ENCODE assay signal across 21 cellular contexts in genomic region chr1:65359888-65360287, GRCh38. TPM values are rescaled to one million over a fixed set of nuclear protein-coding genes. Genes with fewer than 3 reads are reported as not detected.
DNase-seq lines count a peak whose midpoint lies in the region; ATAC-seq, FAIRE-seq and TF ChIP-seq lines count a peak whose summit lies in the region.
"Had no signal": no experiment of that assay in that cellular context is flagged by ENCODE, and none has a peak within 500 bp of the region (broad histone marks: within the 10 kb centered on the region; RNA-seq: fewer than 3 reads in every experiment).

No MANE protein-coding gene starts in this region.

- H3K9me3 ChIP-seq in HepG2 (ENCODE audit: low read length): no peaks in the 10 kb centered on the region
- no peaks in the 10 kb centered on the region for H3K9me3 ChIP-seq in right lobe of liver
- H3K9me3 ChIP-seq in testis: no peaks in the 10 kb centered on the region
- no peaks in the 10 kb centered on the region for H3K9me3 ChIP-seq in gastroesophageal sphincter
- H3K9me3 ChIP-seq: A549, BE2C, HAP-1 had no signal

- H3K4me3 ChIP-seq in HepG2 (replicated peaks in 1 of 3; ENCODE audit: insufficient read depth in 1 of 3, low read depth in 2 of 3, low read length in 3 of 3) (no peak overlapping the region), right lobe of liver (no peak overlapping the region), fibroblast of villous mesenchyme (ENCODE audit: low read depth, low read length) (no peak overlapping the region), testis (no peak overlapping the region), gastroesophageal sphincter (no peak overlapping the region)
- H3K4me3 ChIP-seq: A549, HAP-1 had no signal

- WGBS in HepG2 (ENCODE audit: low lambda C conversion rate): 2% methylated on average over 3 of the region's 3 CpGs
- 49% methylated on average over 3 of the region's 3 CpGs for WGBS in right lobe of liver (ENCODE audit: insufficient coverage, low coverage, low lambda C conversion rate, missing lambda C conversion rate)
- 66% methylated on average over 3 of the region's 3 CpGs for WGBS in testis, 2 donors
- 56 to 84% methylated on average over 3 of the region's 3 CpGs for WGBS in gastroesophageal sphincter (ENCODE audit: low coverage in 1 of 2), 2 donors

- TF ChIP-seq EP300 in HepG2 (IDR thresholded peaks at IDR 0.05; ENCODE audit: low read depth in 2 of 2, low read length in 2 of 2) (no peak), HepG2 (CRISPR knock-in tag; IDR thresholded peaks at IDR 0.05; ENCODE audit: borderline replicate concordance) (no peak), gastroesophageal sphincter (IDR thresholded peaks at IDR 0.05) (no peak)

- TF ChIP-seq CTCF in HepG2 (CRISPR knock-in tag; IDR thresholded peaks at IDR 0.05) (no peak), right lobe of liver (IDR thresholded peaks at IDR 0.05) (no peak), fibroblast of villous mesenchyme (IDR thresholded peaks at IDR 0.05; ENCODE audit: insufficient read depth, low read depth, low read length) (no peak), type B pancreatic cell (conservative IDR thresholded peaks at IDR 0.05) (no peak), testis (IDR thresholded peaks at IDR 0.05) (no peak), gastroesophageal sphincter (IDR thresholded peaks at IDR 0.05) (no peak)

- H3K4me2 ChIP-seq in HepG2 (ENCODE audit: low read depth, low read length): no peak overlapping the region
- H3K4me2 ChIP-seq: A549 had no signal

- no peak for TF ChIP-seq RAD21 in HepG2 (CRISPR knock-in tag; IDR thresholded peaks at IDR 0.05)

- peak overlapping the region; percentile 66 for H3K4me3 Mint-ChIP-seq in type B pancreatic cell
- H3K4me3 Mint-ChIP-seq: CD4-positive, CD25-positive, alpha-beta regulatory T cell; CD8-positive, alpha-beta memory T cell had no signal

- peaks cover 13% of the 10 kb centered on the region for H3K4me1 ChIP-seq in HepG2 (ENCODE audit: insufficient read depth, low read length)
- no peaks in the 10 kb centered on the region for H3K4me1 ChIP-seq in right lobe of liver
- no peaks in the 10 kb centered on the region for H3K4me1 ChIP-seq in testis
- no peaks in the 10 kb centered on the region for H3K4me1 ChIP-seq in gastroesophageal sphincter
- H3K4me1 ChIP-seq: A549, BE2C, HAP-1 had no signal

- in situ Hi-C loops in HepG2 (cut with HindIII; ENCODE audit: extremely low pct_ligation_motif_present, low pct_unique_long_range_greater_than_20kb): no loop called here

- no peaks in the 10 kb centered on the region for H3K27me3 Mint-ChIP-seq in type B pancreatic cell

- H3K27ac Mint-ChIP-seq in type B pancreatic cell: peak overlapping the region; percentile 85
- H3K27ac Mint-ChIP-seq: CD4-positive, CD25-positive, alpha-beta regulatory T cell; CD8-positive, alpha-beta memory T cell had no signal

- BruUV-seq in HepG2 (replicated peaks; lab: Mats Ljungman, UMichigan): no TSS peak

- H3K27me3 ChIP-seq in HepG2 (ENCODE audit: control insufficient read depth in 1 of 2, insufficient read depth in 2 of 2, low read length in 2 of 2): no peaks in the 10 kb centered on the region
- no peaks in the 10 kb centered on the region for H3K27me3 ChIP-seq in right lobe of liver
- no peaks in the 10 kb centered on the region for H3K27me3 ChIP-seq in testis
- H3K27me3 ChIP-seq in gastroesophageal sphincter: no peaks in the 10 kb centered on the region
- H3K27me3 ChIP-seq: BE2C had no signal

- no peak overlapping the region for H2AFZ ChIP-seq in HepG2 (ENCODE audit: low read length)

- no peak overlapping the region for H3K9ac ChIP-seq in HepG2 (ENCODE audit: insufficient read depth, low read depth, low read length)

- ATAC-seq in HepG2: peak; percentile 67
- no peak for ATAC-seq in right lobe of liver
- no peak for ATAC-seq in gastroesophageal sphincter
- ATAC-seq: A549 had no signal

- H3K36me3 ChIP-seq in HepG2 (replicated peaks in 1 of 2; ENCODE audit: control insufficient read depth in 1 of 2, insufficient read depth in 2 of 2, low read length in 2 of 2) (no peaks in the 10 kb centered on the region), right lobe of liver (no peaks in the 10 kb centered on the region), testis (ENCODE audit: low read depth, missing control alignments) (no peaks in the 10 kb centered on the region), gastroesophageal sphincter (no peaks in the 10 kb centered on the region)
- H3K36me3 ChIP-seq: BE2C, HAP-1 had no signal

- DNase-seq in HepG2 (ENCODE audit: low spot score): peak; percentile 56
- no peak for DNase-seq in right lobe of liver
- DNase-seq in dedifferentiated amniotic fluid mesenchymal stem cell (ENCODE audit: extremely low spot score): peak; percentile 20
- peak; percentile 5 for DNase-seq in fibroblast of villous mesenchyme (ENCODE audit: low read depth)
- DNase-seq in type B pancreatic cell (ENCODE audit: extremely low spot score, unreplicated experiment): no peak
- no peak for DNase-seq in testis
- DNase-seq in EL: no peak
- DNase-seq: BE2C; CD4-positive, CD25-positive, alpha-beta regulatory T cell; CD8-positive, alpha-beta memory T cell; COR-L47; DMS 273 treated with DMSO at 0.1 percent for 48 hours; DMS53; GDM1; GOT3 had no signal

- no peaks in the 10 kb centered on the region for H3K79me2 ChIP-seq in HepG2 (ENCODE audit: insufficient read depth, low read length)

- H3K36me3 Mint-ChIP-seq in type B pancreatic cell: no peaks in the 10 kb centered on the region
- H3K36me3 Mint-ChIP-seq: CD4-positive, CD25-positive, alpha-beta regulatory T cell had no signal

- H3K27ac ChIP-seq in HepG2 (ENCODE audit: extremely low read length, insufficient read depth, low read length): no peak overlapping the region
- H3K27ac ChIP-seq in right lobe of liver: no peak overlapping the region
- H3K27ac ChIP-seq in testis: no peak overlapping the region
- no peak overlapping the region for H3K27ac ChIP-seq in gastroesophageal sphincter
- H3K27ac ChIP-seq: 22Rv1, A549 had no signal

- H3K9me3 Mint-ChIP-seq in type B pancreatic cell: peaks cover 13% of the 10 kb centered on the region
- H3K9me3 Mint-ChIP-seq: CD4-positive, CD25-positive, alpha-beta regulatory T cell; CD8-positive, alpha-beta memory T cell had no signal

- POLR2A ChIA-PET in HepG2 (lab: Yijun Ruan, JAX): no interaction called here

- H4K20me1 ChIP-seq in HepG2 (ENCODE audit: insufficient read depth, low read length): no peaks in the 10 kb centered on the region

- intact Hi-C loops in HepG2 (cut with micrococcal nuclease; ENCODE audit: unreplicated experiment): no loop called here
- intact Hi-C loops in right lobe of liver (cut with DNase I): no loop called here
- intact Hi-C loops in testis (cut with DNase I; ENCODE audit: low total_unique reads): no loop called here

- peaks cover 11% of the 10 kb centered on the region for H3K4me1 Mint-ChIP-seq in type B pancreatic cell (ENCODE audit: unreplicated experiment)
- H3K4me1 Mint-ChIP-seq: CD4-positive, CD25-positive, alpha-beta regulatory T cell; CD8-positive, alpha-beta memory T cell had no signal

- CTCF ChIA-PET in HepG2 (lab: Yijun Ruan, JAX; ENCODE audit: low intra/inter-chr PET ratio, low total read pairs): no interaction called here

- TF ChIP-seq POLR2A in HepG2 (IDR thresholded peaks at IDR 0.05; ENCODE audit: insufficient read depth in 1 of 2, low read depth in 2 of 2, low read length in 2 of 2) (no peak), right lobe of liver (IDR thresholded peaks at IDR 0.05) (no peak), testis (IDR thresholded peaks at IDR 0.05) (no peak), gastroesophageal sphincter (IDR thresholded peaks at IDR 0.05) (no peak)

- no peak for FAIRE-seq in HepG2 (lab: Jason Lieb, UNC)
- FAIRE-seq: A549, GM12892, GM18507 had no signal

TF ChIP-seq in HepG2, 621 proteins besides CTCF, POLR2A, EP300 and RAD21 (continues in another document):
- no peak for TF ChIP-seq ZNF580 (CRISPR knock-in tag; IDR thresholded peaks at IDR 0.05; ENCODE audit: borderline replicate concordance, low read depth)
- no peak for TF ChIP-seq SOX13 (IDR thresholded peaks at IDR 0.05)
- peak in 1 of 2 experiments; percentile 17; a peak in 1 of 4 replicates for TF ChIP-seq SOX13 (CRISPR knock-in tag; conservative IDR thresholded peaks at IDR 0.05 in 1 of 2, IDR thresholded peaks at IDR 0.05 in 1 of 2)
- no peak for TF ChIP-seq SCMH1 (CRISPR knock-in tag; IDR thresholded peaks at IDR 0.05; ENCODE audit: borderline replicate concordance)
- TF ChIP-seq ZBTB3 (CRISPR knock-in tag; IDR thresholded peaks at IDR 0.05; ENCODE audit: borderline replicate concordance, low read depth): no peak

RNA-seq across cellular contexts. Expression of gene DNAJC6, which starts 50.5 kb away (rescaled TPM):
- total RNA-seq in HepG2 (2016; rRNA removed; fragmentation: Illumina TruSeq; extraction: Trizol): 0.80 and 1.0 TPM in 2 replicates
- total RNA-seq in HepG2 (2016; cell fraction: cytosol; rRNA removed; fragmentation: Illumina TruSeq; extraction: Trizol; ENCODE audit: low read depth): 4.0 and 4.8 TPM in 2 replicates
- total RNA-seq in HepG2 (2016; cell fraction: insoluble cytoplasmic fraction; rRNA removed; fragmentation: Illumina TruSeq; extraction: Trizol): 0.85 and 1.1 TPM in 2 replicates
- 0.76 and 0.93 TPM in 2 replicates for total RNA-seq in HepG2 (2016; cell fraction: membrane; rRNA removed; fragmentation: Illumina TruSeq; extraction: Trizol)
- 1.1 and 2.3 TPM in 2 replicates for total RNA-seq in HepG2 (2016; cell fraction: nucleus; rRNA removed; fragmentation: Illumina TruSeq; extraction: Trizol)
- polyA plus RNA-seq in HepG2 (2011; rRNA removed): 1.6 and 1.7 TPM in 2 replicates
- polyA plus RNA-seq in HepG2 (2011; cell fraction: cytosol; rRNA removed): 0.83 and 1.2 TPM in 2 replicates
- polyA plus RNA-seq in HepG2 (2011; cell fraction: nucleus; rRNA removed): 1.6 TPM in 2 replicates
- 1.7 and 1.9 TPM in 2 replicates for polyA plus RNA-seq in HepG2 (2012)
- polyA plus RNA-seq in HepG2 (2016; cell fraction: cytosol; fragmentation: Illumina TruSeq; extraction: Trizol; ENCODE audit: low read depth): 0.08 and 0.09 TPM in 2 replicates
- 0.67 and 0.83 TPM in 2 replicates for polyA plus RNA-seq in HepG2 (2016; cell fraction: insoluble cytoplasmic fraction; fragmentation: Illumina TruSeq; extraction: Trizol; ENCODE audit: low read depth)
- 0.14 and 0.23 TPM in 2 replicates for polyA plus RNA-seq in HepG2 (2016; cell fraction: membrane; fragmentation: Illumina TruSeq; extraction: Trizol; ENCODE audit: low read depth)
- polyA plus RNA-seq in HepG2 (2016; cell fraction: nucleus; fragmentation: Illumina TruSeq; extraction: Trizol; ENCODE audit: insufficient read depth, low read depth): 0.53 and 0.74 TPM in 2 replicates
- polyA minus RNA-seq in HepG2 (2011; rRNA and poly(A)+ RNA removed; ENCODE audit: low replicate concordance): 3.0 and 12.8 TPM in 2 replicates
- polyA minus RNA-seq in HepG2 (2011; cell fraction: cytosol; rRNA and poly(A)+ RNA removed): 1.3 and 3.2 TPM in 2 replicates
- 4.9 and 6.8 TPM in 2 replicates for polyA minus RNA-seq in HepG2 (2011; cell fraction: nucleus; rRNA and poly(A)+ RNA removed)
- 1 to 10 TPM in 3 of 6 experiments, under 1 TPM in 3; 0.46 to 2.9 (median 1.2) TPM for total RNA-seq in right lobe of liver
- 12.2 and 24.6 TPM in 2 replicates for total RNA-seq in fibroblast of villous mesenchyme
- 4.1 and 10.4 TPM in 2 replicates for total RNA-seq in type B pancreatic cell (ENCODE audit: low replicate concordance)
- total RNA-seq in testis: 1 to 10 TPM; 5.1 to 7.3 TPM
- polyA plus RNA-seq in testis (ENCODE audit: insufficient read depth, low read depth, low replicate concordance): 5.2 TPM
- total RNA-seq in gastroesophageal sphincter: 1 to 10 TPM; 2.0 to 5.3 (median 3.2) TPM

Comparison
In these comparisons a context has a peak if more than half of its experiments do, and no peak if none do; other contexts are left out.
1. DNase-seq: peak in HepG2 (single experiment), dedifferentiated amniotic fluid mesenchymal stem cell (single experiment) and fibroblast of villous mesenchyme (single experiment); none in right lobe of liver (0 of 3), type B pancreatic cell (single experiment), testis (single experiment) and EL (single experiment).